ENCODE assay signal across 1 cellular context in the genomic region with DNA sequence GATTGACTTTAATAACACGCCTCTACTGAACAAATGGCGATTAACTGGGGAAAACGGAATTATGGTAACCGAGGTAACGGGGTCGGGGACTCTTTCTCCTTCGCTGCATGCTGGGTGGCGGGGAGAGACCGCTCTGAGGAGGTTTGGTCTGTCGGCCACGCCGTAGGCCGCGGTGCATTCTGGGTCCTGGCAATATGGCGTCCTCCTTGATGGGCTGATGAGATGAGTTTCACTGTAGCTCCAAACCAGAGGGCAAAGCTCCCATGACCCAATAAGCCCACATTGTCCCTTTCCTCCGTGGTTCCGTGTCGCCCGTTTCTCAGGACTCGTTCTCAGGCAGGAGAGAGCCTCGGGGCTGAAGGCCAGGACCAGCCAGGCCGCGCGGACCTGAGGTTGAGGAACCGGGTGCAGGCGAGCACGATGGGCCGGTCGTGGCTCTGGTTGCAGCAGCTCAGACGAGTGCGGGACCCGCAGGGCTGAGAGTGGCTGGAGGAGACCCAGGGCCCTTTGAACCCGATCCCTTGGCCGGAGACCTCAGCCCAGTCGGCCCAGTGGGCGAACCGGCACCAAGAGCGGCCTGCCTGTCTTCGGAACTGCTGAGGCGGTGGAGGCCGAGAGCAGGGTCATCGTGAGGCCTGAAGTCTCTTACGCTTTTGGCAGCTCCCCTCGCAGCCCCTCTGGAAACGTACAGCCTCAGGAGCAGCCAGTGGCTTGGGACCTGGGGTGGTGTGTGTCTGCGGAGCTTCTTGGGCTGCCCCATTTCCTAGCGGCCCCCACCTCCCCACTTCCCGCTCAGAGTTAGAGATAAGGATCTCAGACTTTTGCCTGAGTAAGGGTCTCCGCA.
TF ChIP-seq lines count a peak whose summit lies in the region.

A gene with protein sequence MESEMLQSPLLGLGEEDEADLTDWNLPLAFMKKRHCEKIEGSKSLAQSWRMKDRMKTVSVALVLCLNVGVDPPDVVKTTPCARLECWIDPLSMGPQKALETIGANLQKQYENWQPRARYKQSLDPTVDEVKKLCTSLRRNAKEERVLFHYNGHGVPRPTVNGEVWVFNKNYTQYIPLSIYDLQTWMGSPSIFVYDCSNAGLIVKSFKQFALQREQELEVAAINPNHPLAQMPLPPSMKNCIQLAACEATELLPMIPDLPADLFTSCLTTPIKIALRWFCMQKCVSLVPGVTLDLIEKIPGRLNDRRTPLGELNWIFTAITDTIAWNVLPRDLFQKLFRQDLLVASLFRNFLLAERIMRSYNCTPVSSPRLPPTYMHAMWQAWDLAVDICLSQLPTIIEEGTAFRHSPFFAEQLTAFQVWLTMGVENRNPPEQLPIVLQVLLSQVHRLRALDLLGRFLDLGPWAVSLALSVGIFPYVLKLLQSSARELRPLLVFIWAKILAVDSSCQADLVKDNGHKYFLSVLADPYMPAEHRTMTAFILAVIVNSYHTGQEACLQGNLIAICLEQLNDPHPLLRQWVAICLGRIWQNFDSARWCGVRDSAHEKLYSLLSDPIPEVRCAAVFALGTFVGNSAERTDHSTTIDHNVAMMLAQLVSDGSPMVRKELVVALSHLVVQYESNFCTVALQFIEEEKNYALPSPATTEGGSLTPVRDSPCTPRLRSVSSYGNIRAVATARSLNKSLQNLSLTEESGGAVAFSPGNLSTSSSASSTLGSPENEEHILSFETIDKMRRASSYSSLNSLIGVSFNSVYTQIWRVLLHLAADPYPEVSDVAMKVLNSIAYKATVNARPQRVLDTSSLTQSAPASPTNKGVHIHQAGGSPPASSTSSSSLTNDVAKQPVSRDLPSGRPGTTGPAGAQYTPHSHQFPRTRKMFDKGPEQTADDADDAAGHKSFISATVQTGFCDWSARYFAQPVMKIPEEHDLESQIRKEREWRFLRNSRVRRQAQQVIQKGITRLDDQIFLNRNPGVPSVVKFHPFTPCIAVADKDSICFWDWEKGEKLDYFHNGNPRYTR (N-terminal part only) (plus strand): TSS at position 184 of the 844 bp plus-strand sequence. CDS start 792 bp downstream, outside the sequence.

TF ChIP-seq in GM12878, 131 proteins besides CTCF, POLR2A, EP300 and RAD21 (continued from another document and continues in another):
- TF ChIP-seq NR2F1 (conservative IDR thresholded peaks at IDR 0.05) (0 out of 2 replicates have a peak, but pooled peaks have one; percentile 9), MTA2 (IDR thresholded peaks at IDR 0.05; ENCODE audit: low read depth) (no peak; the same call in 1 of the 2 replicates), CREM (IDR thresholded peaks at IDR 0.05; ENCODE audit: low read depth) (peak; percentile 69; the same call in 1 of the 2 replicates), CEBPZ (IDR thresholded peaks at IDR 0.05; ENCODE audit: low read depth, low read length) (0 out of 2 replicates have a peak, but pooled peaks have one; percentile 53), CBX5 (IDR thresholded peaks at IDR 0.05; ENCODE audit: low read depth) (0 out of 2 replicates have a peak, but pooled peaks have one; percentile 58), RELA (IDR thresholded peaks at IDR 0.05; ENCODE audit: borderline replicate concordance, partially characterized antibody) (peak; percentile 78), ZBTB40 (IDR thresholded peaks at IDR 0.05; ENCODE audit: borderline replicate concordance) (no peak), YY1 (IDR thresholded peaks at IDR 0.05; ENCODE audit: low read depth, low read length) (peak; percentile 100), STAT1 (conservative IDR thresholded peaks at IDR 0.05) (0 out of 2 replicates have a peak, but pooled peaks have one; percentile 35), SP1 (IDR thresholded peaks at IDR 0.05; ENCODE audit: low read depth, low read length) (peak; percentile 74), ZBTB11 (CRISPR knock-in tag; IDR thresholded peaks at IDR 0.05) (no peak), FOXK2 (IDR thresholded peaks at IDR 0.05) (0 out of 2 replicates have a peak, but pooled peaks have one; percentile 32), MXI1 (IDR thresholded peaks at IDR 0.05; ENCODE audit: low read depth, low read length) (peak; percentile 92), MEF2B (IDR thresholded peaks at IDR 0.05; ENCODE audit: partially characterized antibody, poor library complexity, severe bottlenecking) (no peak), TAF1 (IDR thresholded peaks at IDR 0.05; ENCODE audit: borderline replicate concordance, low read depth, low read length) (peak; percentile 97), CBX3 (IDR thresholded peaks at IDR 0.05; ENCODE audit: borderline replicate concordance, low read depth) (no peak), DPF2 (IDR thresholded peaks at IDR 0.05) (no peak), HCFC1 (IDR thresholded peaks at IDR 0.05; ENCODE audit: low read length) (peak; percentile 89), RAD51 (IDR thresholded peaks at IDR 0.05) (no peak)
- TF ChIP-seq, protein P1, sequence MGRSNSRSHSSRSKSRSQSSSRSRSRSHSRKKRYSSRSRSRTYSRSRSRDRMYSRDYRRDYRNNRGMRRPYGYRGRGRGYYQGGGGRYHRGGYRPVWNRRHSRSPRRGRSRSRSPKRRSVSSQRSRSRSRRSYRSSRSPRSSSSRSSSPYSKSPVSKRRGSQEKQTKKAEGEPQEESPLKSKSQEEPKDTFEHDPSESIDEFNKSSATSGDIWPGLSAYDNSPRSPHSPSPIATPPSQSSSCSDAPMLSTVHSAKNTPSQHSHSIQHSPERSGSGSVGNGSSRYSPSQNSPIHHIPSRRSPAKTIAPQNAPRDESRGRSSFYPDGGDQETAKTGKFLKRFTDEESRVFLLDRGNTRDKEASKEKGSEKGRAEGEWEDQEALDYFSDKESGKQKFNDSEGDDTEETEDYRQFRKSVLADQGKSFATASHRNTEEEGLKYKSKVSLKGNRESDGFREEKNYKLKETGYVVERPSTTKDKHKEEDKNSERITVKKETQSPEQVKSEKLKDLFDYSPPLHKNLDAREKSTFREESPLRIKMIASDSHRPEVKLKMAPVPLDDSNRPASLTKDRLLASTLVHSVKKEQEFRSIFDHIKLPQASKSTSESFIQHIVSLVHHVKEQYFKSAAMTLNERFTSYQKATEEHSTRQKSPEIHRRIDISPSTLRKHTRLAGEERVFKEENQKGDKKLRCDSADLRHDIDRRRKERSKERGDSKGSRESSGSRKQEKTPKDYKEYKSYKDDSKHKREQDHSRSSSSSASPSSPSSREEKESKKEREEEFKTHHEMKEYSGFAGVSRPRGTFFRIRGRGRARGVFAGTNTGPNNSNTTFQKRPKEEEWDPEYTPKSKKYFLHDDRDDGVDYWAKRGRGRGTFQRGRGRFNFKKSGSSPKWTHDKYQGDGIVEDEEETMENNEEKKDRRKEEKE (IDR thresholded peaks at IDR 0.05): no peak
- TF ChIP-seq, protein P2, sequence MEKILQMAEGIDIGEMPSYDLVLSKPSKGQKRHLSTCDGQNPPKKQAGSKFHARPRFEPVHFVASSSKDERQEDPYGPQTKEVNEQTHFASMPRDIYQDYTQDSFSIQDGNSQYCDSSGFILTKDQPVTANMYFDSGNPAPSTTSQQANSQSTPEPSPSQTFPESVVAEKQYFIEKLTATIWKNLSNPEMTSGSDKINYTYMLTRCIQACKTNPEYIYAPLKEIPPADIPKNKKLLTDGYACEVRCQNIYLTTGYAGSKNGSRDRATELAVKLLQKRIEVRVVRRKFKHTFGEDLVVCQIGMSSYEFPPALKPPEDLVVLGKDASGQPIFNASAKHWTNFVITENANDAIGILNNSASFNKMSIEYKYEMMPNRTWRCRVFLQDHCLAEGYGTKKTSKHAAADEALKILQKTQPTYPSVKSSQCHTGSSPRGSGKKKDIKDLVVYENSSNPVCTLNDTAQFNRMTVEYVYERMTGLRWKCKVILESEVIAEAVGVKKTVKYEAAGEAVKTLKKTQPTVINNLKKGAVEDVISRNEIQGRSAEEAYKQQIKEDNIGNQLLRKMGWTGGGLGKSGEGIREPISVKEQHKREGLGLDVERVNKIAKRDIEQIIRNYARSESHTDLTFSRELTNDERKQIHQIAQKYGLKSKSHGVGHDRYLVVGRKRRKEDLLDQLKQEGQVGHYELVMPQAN (conservative IDR thresholded peaks at IDR 0.05): peak; percentile 49; the same call in 1 of the 2 replicates
- TF ChIP-seq, protein P3, sequence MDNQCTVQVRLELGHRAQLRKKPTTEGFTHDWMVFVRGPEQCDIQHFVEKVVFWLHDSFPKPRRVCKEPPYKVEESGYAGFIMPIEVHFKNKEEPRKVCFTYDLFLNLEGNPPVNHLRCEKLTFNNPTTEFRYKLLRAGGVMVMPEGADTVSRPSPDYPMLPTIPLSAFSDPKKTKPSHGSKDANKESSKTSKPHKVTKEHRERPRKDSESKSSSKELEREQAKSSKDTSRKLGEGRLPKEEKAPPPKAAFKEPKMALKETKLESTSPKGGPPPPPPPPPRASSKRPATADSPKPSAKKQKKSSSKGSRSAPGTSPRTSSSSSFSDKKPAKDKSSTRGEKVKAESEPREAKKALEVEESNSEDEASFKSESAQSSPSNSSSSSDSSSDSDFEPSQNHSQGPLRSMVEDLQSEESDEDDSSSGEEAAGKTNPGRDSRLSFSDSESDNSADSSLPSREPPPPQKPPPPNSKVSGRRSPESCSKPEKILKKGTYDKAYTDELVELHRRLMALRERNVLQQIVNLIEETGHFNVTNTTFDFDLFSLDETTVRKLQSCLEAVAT (IDR thresholded peaks at IDR 0.05): peak; percentile 94
